1 cellular context compared by ENCODE assay signal in the genomic region with DNA sequence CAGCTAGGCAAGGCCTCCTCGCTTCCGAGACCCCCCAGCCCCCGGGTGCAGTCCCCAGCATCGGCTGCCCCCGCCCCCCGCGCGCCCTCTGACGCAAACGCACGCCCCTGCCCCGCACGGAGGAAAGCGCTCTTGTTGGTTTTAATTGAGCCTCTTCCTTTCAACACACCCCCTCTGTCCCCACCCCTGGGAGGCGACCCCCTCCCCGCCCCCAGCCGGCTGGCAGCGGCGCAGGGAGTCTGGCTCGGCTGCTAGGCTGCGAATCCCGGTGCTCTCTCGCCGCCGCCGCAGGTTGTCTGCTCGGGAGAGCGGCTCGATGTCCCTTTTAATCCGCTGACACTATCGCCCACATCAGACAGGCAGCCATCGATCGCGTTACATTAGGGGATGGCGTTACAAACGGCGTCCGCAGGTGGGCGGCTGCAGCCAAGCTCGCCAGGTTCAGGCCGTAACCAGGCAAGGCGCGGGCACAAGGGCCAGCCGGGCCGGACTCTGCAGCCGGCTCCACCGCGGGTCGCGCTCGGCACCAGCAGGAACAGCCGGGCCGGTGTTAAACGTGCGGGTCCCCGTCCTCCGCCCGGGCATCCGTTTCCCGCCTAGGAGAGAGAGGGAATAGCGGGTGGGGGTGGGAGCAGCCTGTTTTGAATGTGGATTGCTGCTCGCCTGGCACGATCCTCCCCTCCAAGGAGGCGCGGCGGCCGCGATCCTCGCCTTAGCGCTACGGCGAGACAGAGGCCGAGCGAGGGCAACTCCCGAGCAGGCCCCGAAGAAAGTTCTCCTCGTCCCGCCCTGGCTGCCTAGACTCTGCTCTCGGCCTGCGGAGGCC.
TF ChIP-seq lines count a peak whose summit lies in the region.

No MANE protein-coding gene starts in this region.

TF ChIP-seq in GM23338, 12 proteins besides CTCF, POLR2A, EP300 and RAD21 (continued from another document):
- TF ChIP-seq, protein P1, sequence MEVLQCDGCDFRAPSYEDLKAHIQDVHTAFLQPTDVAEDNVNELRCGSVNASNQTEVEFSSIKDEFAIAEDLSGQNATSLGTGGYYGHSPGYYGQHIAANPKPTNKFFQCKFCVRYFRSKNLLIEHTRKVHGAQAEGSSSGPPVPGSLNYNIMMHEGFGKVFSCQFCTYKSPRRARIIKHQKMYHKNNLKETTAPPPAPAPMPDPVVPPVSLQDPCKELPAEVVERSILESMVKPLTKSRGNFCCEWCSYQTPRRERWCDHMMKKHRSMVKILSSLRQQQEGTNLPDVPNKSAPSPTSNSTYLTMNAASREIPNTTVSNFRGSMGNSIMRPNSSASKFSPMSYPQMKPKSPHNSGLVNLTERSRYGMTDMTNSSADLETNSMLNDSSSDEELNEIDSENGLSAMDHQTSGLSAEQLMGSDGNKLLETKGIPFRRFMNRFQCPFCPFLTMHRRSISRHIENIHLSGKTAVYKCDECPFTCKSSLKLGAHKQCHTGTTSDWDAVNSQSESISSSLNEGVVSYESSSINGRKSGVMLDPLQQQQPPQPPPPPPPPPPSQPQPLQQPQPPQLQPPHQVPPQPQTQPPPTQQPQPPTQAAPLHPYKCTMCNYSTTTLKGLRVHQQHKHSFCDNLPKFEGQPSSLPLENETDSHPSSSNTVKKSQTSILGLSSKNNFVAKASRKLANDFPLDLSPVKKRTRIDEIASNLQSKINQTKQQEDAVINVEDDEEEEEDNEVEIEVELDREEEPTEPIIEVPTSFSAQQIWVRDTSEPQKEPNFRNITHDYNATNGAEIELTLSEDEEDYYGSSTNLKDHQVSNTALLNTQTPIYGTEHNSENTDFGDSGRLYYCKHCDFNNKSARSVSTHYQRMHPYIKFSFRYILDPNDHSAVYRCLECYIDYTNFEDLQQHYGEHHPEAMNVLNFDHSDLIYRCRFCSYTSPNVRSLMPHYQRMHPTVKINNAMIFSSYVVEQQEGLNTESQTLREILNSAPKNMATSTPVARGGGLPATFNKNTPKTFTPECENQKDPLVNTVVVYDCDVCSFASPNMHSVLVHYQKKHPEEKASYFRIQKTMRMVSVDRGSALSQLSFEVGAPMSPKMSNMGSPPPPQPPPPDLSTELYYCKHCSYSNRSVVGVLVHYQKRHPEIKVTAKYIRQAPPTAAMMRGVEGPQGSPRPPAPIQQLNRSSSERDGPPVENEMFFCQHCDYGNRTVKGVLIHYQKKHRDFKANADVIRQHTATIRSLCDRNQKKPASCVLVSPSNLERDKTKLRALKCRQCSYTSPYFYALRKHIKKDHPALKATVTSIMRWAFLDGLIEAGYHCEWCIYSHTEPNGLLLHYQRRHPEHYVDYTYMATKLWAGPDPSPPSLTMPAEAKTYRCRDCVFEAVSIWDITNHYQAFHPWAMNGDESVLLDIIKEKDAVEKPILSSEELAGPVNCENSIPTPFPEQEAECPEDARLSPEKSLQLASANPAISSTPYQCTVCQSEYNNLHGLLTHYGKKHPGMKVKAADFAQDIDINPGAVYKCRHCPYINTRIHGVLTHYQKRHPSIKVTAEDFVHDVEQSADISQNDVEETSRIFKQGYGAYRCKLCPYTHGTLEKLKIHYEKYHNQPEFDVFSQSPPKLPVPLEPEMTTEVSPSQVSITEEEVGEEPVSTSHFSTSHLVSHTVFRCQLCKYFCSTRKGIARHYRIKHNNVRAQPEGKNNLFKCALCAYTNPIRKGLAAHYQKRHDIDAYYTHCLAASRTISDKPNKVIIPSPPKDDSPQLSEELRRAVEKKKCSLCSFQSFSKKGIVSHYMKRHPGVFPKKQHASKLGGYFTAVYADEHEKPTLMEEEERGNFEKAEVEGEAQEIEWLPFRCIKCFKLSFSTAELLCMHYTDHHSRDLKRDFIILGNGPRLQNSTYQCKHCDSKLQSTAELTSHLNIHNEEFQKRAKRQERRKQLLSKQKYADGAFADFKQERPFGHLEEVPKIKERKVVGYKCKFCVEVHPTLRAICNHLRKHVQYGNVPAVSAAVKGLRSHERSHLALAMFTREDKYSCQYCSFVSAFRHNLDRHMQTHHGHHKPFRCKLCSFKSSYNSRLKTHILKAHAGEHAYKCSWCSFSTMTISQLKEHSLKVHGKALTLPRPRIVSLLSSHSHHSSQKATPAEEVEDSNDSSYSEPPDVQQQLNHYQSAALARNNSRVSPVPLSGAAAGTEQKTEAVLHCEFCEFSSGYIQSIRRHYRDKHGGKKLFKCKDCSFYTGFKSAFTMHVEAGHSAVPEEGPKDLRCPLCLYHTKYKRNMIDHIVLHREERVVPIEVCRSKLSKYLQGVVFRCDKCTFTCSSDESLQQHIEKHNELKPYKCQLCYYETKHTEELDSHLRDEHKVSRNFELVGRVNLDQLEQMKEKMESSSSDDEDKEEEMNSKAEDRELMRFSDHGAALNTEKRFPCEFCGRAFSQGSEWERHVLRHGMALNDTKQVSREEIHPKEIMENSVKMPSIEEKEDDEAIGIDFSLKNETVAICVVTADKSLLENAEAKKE (CRISPR knock-in tag; IDR thresholded peaks at IDR 0.05): no peak
